22 cellular contexts compared by ENCODE assay signal in the genomic region with DNA sequence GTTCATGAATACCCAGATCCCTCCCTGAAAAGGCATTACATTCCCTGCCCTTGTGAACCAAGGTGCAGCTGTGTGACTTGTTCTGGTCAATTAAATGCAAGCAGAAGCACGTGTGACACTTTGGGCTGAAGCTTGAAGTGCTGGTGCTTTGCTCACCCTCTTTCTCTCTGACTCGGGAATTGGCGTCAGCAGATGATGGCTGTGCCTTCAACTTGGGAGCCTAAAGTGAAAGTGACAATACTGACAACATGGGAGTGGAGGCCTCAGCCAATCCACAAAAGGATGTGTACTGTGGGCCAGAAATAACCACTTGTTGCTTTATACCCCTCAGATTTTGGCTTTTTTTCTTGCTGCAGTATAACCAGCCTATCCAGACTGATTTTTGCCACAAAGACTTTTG.
A peak's percentile ranks its signal among the peaks of the same experiment; 100 is the strongest.
DNase-seq lines count a peak whose midpoint lies in the region; ATAC-seq, FAIRE-seq and TF ChIP-seq lines count a peak whose summit lies in the region.
"Had no signal": no experiment of that assay in that cellular context is flagged by ENCODE, and none has a peak within 500 bp of the region (broad histone marks: within the 10 kb centered on the region; RNA-seq: fewer than 3 reads in every experiment).

No MANE protein-coding gene starts in this region.

- H3K36me3 ChIP-seq in GM12878 (ENCODE audit: control insufficient read depth in 2 of 2, insufficient read depth in 2 of 2, low read length in 1 of 2) (no peaks in the 10 kb centered on the region), PC-3 (ENCODE audit: low read depth, low read length) (no peaks in the 10 kb centered on the region)
- H3K36me3 ChIP-seq: ovary, right lobe of liver, WERI-Rb-1 had no signal

- H3K27ac Mint-ChIP-seq in neural crest cell (ENCODE audit: unreplicated experiment): peak overlapping the region; percentile 35

- TF ChIP-seq EP300 in GM12878 (IDR thresholded peaks at IDR 0.05; ENCODE audit: borderline replicate concordance in 1 of 2, control insufficient read depth in 1 of 2, low read depth in 2 of 2, low read length in 2 of 2): no peak

- H4K20me1 ChIP-seq in GM12878 (ENCODE audit: control insufficient read depth, insufficient read depth) (no peaks in the 10 kb centered on the region), PC-3 (ENCODE audit: low read length) (no peaks in the 10 kb centered on the region)

- SMC1A ChIA-PET in GM12878 (lab: Charles Lee; ENCODE audit: uncharacterized antibody, unreplicated experiment): no interaction called here

- no peak for ATAC-seq in GM12878
- no peak for ATAC-seq in PC-3
- no peak for ATAC-seq in HG03139 (IDR thresholded peaks at IDR 0.05; ENCODE audit: unreplicated experiment)
- ATAC-seq: A549 had no signal

- DNase-seq in NCI-H510A treated with DMSO at 0.1 percent for 48 hours (lab: John Stamatoyannopoulos, UW): peak; percentile 39
- DNase-seq in NCI-H510A (lab: John Stamatoyannopoulos, UW): no peak
- DNase-seq in NCI-H187 treated with DMSO at 0.1 percent for 48 hours (lab: John Stamatoyannopoulos, UW): peak; percentile 70
- DNase-seq in GM12878 (ENCODE audit: low read depth, low spot score): no peak
- DNase-seq in neural crest cell (ENCODE audit: low read depth, low spot score): no peak
- DNase-seq in PC-3: no peak
- DNase-seq in stimulated activated CD4-positive, alpha-beta T cell treated with anti-CD3 and anti-CD28 coated beads, Interleukin-4, amount 100 ng/mL, for 24 hours: no peak
- DNase-seq: activated CD4-positive, alpha-beta T cell treated with anti-CD3 and anti-CD28 coated beads, Interleukin-2, amount 50 U/mL, for 4 hours; activated naive CD4-positive, alpha-beta T cell; amniotic stem cell; Calu3; dermis blood vessel endothelial cell; hypothalamus; MM.1S; ovary; right lobe of liver; T-helper 2 cell; WERI-Rb-1 had no signal

- no peaks in the 10 kb centered on the region for H3F3A ChIP-seq in PC-3 (ENCODE audit: low read length, unreplicated experiment)

- BruUV-seq in GM12878 (replicated peaks; lab: Mats Ljungman, UMichigan): no TSS peak
- BruUV-seq in PC-3 (replicated peaks; lab: Mats Ljungman, UMichigan): no TSS peak

- CTCF ChIA-PET in GM12878 (lab: Yijun Ruan, JAX): no interaction called here
- CTCF ChIA-PET in PC-3 (lab: Charles Lee): no interaction called here

- H3K27ac ChIP-seq in GM12878 (ENCODE audit: control insufficient read depth, insufficient read depth): no peak overlapping the region
- H3K27ac ChIP-seq in PC-3 (ENCODE audit: low read length): no peak overlapping the region
- H3K27ac ChIP-seq: A549, ovary, right lobe of liver, SK-N-MC, WERI-Rb-1 had no signal

- POLR2A ChIA-PET in GM12878 (lab: Charles Lee): interaction anchor here (0.6 kb wide), 1 partner anchor 613 kb away, joined by 3 read pairs; no protein-coding TSS in a partner anchor
- POLR2A ChIA-PET in PC-3 (lab: Charles Lee; ENCODE audit: unreplicated experiment): no interaction called here

- H2AFZ ChIP-seq in GM12878 (ENCODE audit: control insufficient read depth, low read depth, low read length) (peak overlapping the region; percentile 37; the same call in 1 of the 2 replicates), PC-3 (ENCODE audit: low read length) (no peak overlapping the region)

- RAD21 ChIA-PET in GM12878 (lab: Charles Lee; ENCODE audit: unreplicated experiment): no interaction called here

- TF ChIP-seq CTCF in GM12878 (IDR thresholded peaks at IDR 0.05 in 2 of 3, conservative IDR thresholded peaks at IDR 0.05 in 1 of 3; ENCODE audit: control insufficient read depth in 2 of 3, extremely low read depth in 1 of 3, insufficient read depth in 1 of 3, low read depth in 3 of 3, low read length in 3 of 3) (no peak), neural crest cell (conservative IDR thresholded peaks at IDR 0.05) (no peak), PC-3 (conservative IDR thresholded peaks at IDR 0.05; ENCODE audit: low read depth, low read length) (no peak)

- no peak for FAIRE-seq in GM12878 (lab: Jason Lieb, UNC)
- FAIRE-seq: A549, islet of Langerhans had no signal

- H3K4me3 ChIP-seq in GM12878 (no peak overlapping the region), PC-3 (ENCODE audit: low read length) (no peak overlapping the region)
- H3K4me3 ChIP-seq: A549, ovary, right lobe of liver, SK-N-MC had no signal

- in situ Hi-C loops in GM12878 (cut with MboI): no loop called here

- H3K4me1 ChIP-seq in GM12878 (ENCODE audit: control insufficient read depth, insufficient read depth, low read length) (peaks cover 6% of the 10 kb centered on the region), PC-3 (ENCODE audit: insufficient read depth, low read length) (peaks cover 27% of the 10 kb centered on the region)
- H3K4me1 ChIP-seq: right lobe of liver had no signal

- H3K9me3 ChIP-seq in GM12878 (replicated peaks; ENCODE audit: control insufficient read depth, insufficient read depth, low read length) (no peaks in the 10 kb centered on the region), PC-3 (ENCODE audit: low read length) (no peaks in the 10 kb centered on the region)
- H3K9me3 ChIP-seq: A549, ovary, right lobe of liver had no signal

- intact Hi-C loops in GM12878 (cut with micrococcal nuclease; ENCODE audit: unreplicated experiment) (no loop called here), PC-3 (cut with micrococcal nuclease) (no loop called here)

- no peaks in the 10 kb centered on the region for H3K9me2 ChIP-seq in PC-3 (replicated peaks; ENCODE audit: low read length)

- H3K79me2 ChIP-seq in GM12878 (ENCODE audit: control insufficient read depth, insufficient read depth, low read length): no peaks in the 10 kb centered on the region
- H3K79me2 ChIP-seq in PC-3 (ENCODE audit: low read length): no peaks in the 10 kb centered on the region

- no peak for TF ChIP-seq POLR2A in GM12878 (IDR thresholded peaks at IDR 0.05; ENCODE audit: low read depth, low read length)

- WGBS in GM12878 (ENCODE audit: insufficient coverage, insufficient replicate concordance, low lambda C conversion rate, missing lambda C conversion rate): 52% methylated on average over 3 of the region's 3 CpGs

- no peak overlapping the region for H3K4me2 ChIP-seq in GM12878 (ENCODE audit: control insufficient read depth, insufficient read depth)
- no peak overlapping the region for H3K4me2 ChIP-seq in PC-3 (ENCODE audit: low read length)
- H3K4me2 ChIP-seq: A549 had no signal

- H3K9ac ChIP-seq in GM12878 (ENCODE audit: control insufficient read depth, insufficient read depth, low read length) (no peak overlapping the region), PC-3 (ENCODE audit: low read length) (no peak overlapping the region)

- peaks cover 21% of the 10 kb centered on the region for H3K4me1 Mint-ChIP-seq in neural crest cell

- H3K4me3 Mint-ChIP-seq in neural crest cell: no peak overlapping the region

- H3K36me3 Mint-ChIP-seq in neural crest cell (ENCODE audit: low read depth): no peaks in the 10 kb centered on the region

- H3K27me3 ChIP-seq in GM12878 (replicated peaks in 1 of 2; ENCODE audit: control insufficient read depth in 2 of 2, insufficient read depth in 2 of 2, low read length in 1 of 2) (peaks cover 0 to 1% of the 10 kb centered on the region in 2 experiments; a peak in 1 of 4 replicates), PC-3 (ENCODE audit: low read length) (no peaks in the 10 kb centered on the region)
- H3K27me3 ChIP-seq: ovary, right lobe of liver had no signal

- H3K9me3 Mint-ChIP-seq in neural crest cell: peaks cover 3% of the 10 kb centered on the region

- no peak for TF ChIP-seq RAD21 in GM12878 (IDR thresholded peaks at IDR 0.05; ENCODE audit: insufficient read depth, low read depth, low read length)

- H3K27me3 Mint-ChIP-seq in neural crest cell (ENCODE audit: low read depth): no peaks in the 10 kb centered on the region

TF ChIP-seq in GM12878, 131 proteins besides CTCF, POLR2A, EP300 and RAD21 (continues in another document):
- TF ChIP-seq SMAD5 (IDR thresholded peaks at IDR 0.05; ENCODE audit: low read depth) (no peak), MYC (IDR thresholded peaks at IDR 0.05; ENCODE audit: insufficient read depth, insufficient read length, insufficient replicate concordance, low read length, severe bottlenecking) (no peak), YY1 (IDR thresholded peaks at IDR 0.05; ENCODE audit: low read depth, low read length) (no peak), CBFB (IDR thresholded peaks at IDR 0.05; ENCODE audit: low read depth) (no peak), NBN (IDR thresholded peaks at IDR 0.05) (no peak)
- TF ChIP-seq, protein P1, sequence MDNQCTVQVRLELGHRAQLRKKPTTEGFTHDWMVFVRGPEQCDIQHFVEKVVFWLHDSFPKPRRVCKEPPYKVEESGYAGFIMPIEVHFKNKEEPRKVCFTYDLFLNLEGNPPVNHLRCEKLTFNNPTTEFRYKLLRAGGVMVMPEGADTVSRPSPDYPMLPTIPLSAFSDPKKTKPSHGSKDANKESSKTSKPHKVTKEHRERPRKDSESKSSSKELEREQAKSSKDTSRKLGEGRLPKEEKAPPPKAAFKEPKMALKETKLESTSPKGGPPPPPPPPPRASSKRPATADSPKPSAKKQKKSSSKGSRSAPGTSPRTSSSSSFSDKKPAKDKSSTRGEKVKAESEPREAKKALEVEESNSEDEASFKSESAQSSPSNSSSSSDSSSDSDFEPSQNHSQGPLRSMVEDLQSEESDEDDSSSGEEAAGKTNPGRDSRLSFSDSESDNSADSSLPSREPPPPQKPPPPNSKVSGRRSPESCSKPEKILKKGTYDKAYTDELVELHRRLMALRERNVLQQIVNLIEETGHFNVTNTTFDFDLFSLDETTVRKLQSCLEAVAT (IDR thresholded peaks at IDR 0.05): no peak
- TF ChIP-seq, protein P2, sequence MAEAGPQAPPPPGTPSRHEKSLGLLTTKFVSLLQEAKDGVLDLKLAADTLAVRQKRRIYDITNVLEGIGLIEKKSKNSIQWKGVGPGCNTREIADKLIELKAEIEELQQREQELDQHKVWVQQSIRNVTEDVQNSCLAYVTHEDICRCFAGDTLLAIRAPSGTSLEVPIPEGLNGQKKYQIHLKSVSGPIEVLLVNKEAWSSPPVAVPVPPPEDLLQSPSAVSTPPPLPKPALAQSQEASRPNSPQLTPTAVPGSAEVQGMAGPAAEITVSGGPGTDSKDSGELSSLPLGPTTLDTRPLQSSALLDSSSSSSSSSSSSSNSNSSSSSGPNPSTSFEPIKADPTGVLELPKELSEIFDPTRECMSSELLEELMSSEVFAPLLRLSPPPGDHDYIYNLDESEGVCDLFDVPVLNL (IDR thresholded peaks at IDR 0.05; ENCODE audit: low read depth, low read length): no peak
- TF ChIP-seq, protein P3, sequence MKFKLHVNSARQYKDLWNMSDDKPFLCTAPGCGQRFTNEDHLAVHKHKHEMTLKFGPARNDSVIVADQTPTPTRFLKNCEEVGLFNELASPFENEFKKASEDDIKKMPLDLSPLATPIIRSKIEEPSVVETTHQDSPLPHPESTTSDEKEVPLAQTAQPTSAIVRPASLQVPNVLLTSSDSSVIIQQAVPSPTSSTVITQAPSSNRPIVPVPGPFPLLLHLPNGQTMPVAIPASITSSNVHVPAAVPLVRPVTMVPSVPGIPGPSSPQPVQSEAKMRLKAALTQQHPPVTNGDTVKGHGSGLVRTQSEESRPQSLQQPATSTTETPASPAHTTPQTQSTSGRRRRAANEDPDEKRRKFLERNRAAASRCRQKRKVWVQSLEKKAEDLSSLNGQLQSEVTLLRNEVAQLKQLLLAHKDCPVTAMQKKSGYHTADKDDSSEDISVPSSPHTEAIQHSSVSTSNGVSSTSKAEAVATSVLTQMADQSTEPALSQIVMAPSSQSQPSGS (IDR thresholded peaks at IDR 0.05; ENCODE audit: low read length): no peak

Comparison
In these comparisons a context has a peak if more than half of its experiments do, and no peak if none do; other contexts are left out.
1. DNase-seq: peak in NCI-H510A treated with DMSO at 0.1 percent for 48 hours (single experiment) and NCI-H187 treated with DMSO at 0.1 percent for 48 hours (single experiment); none in NCI-H510A (single experiment), GM12878 (single experiment), neural crest cell (single experiment), PC-3 (single experiment) and stimulated activated CD4-positive, alpha-beta T cell treated with anti-CD3 and anti-CD28 coated beads, Interleukin-4, amount 100 ng/mL, for 24 hours (single experiment).